ENCODE assay signal across 15 cellular contexts in the genomic region with DNA sequence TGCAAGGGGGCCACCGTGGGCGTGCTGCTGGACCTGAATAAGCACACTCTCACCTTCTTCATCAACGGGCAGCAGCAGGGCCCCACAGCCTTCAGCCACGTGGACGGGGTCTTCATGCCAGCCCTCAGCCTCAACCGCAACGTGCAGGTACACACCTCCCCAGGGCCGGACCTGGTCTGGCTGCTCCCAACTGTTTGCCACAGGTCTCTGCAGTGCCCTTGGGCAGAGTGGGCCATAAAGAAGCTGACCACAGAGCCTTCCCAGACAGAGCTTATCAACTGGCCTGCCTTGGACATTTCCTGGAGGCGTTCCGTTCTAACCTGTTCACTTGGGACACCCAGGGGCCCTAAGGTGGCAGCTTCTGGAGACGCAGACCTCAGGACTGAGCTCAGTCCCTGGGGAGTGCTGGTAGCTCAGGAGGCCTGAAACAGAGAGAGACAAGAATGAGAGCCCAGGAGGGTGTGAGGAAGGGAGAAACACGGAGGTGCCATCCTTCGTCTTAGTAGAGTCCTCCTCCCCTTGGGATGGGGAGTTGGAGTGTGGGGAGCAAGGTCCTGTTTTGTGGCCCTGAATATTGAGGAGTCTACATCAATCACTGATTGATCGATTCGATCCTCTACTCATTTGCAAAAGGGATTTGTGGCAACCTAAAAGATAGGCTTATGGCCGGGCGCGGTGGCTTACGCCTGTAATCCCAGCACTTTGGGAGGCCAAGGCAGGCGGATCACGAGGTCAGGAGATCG. TPM values are rescaled to one million over a fixed set of nuclear protein-coding genes. Genes with fewer than 3 reads are reported as not detected.
DNase-seq lines count a peak whose midpoint lies in the region; ATAC-seq and TF ChIP-seq lines count a peak whose summit lies in the region.
"Had no signal": no experiment of that assay in that cellular context is flagged by ENCODE, and none has a peak within 500 bp of the region (broad histone marks: within the 10 kb centered on the region; RNA-seq: fewer than 3 reads in every experiment).

No MANE protein-coding gene starts in this region.

- no peaks in the 10 kb centered on the region for H3K36me3 Mint-ChIP-seq in T-helper 17 cell (ENCODE audit: low read depth)
- no peaks in the 10 kb centered on the region for H3K36me3 Mint-ChIP-seq in activated T-helper 2 cell treated with anti-CD3 and anti-CD28 coated beads, Interferon-gamma antibody, Interleukin-2, Interleukin-4, amounts not matched to agents 10 μg/mL and 5 μg/mL and 100 μg/mL, durations not matched to agents 14 hours and 24 hours and 36 hours (ENCODE audit: low read depth)
- H3K36me3 Mint-ChIP-seq: CD8-positive, alpha-beta memory T cell had no signal

- DNase-seq in D341Med (ENCODE audit: low spot score) = peak; percentile 22
- no peak for DNase-seq in T-helper 17 cell
- DNase-seq in spleen = peak; percentile 70
- no peak for DNase-seq in MV-4-11 (lab: John Stamatoyannopoulos, UW)
- no peak for DNase-seq in NCI-H2107 (lab: John Stamatoyannopoulos, UW)
- no peak for DNase-seq in dorsolateral prefrontal cortex
- DNase-seq in activated T-helper 2 cell treated with anti-CD3 and anti-CD28 coated beads, Interferon-gamma antibody, Interleukin-2, Interleukin-4, amounts not matched to agents 10 μg/mL and 5 μg/mL and 100 μg/mL, durations not matched to agents 14 hours and 24 hours and 36 hours (ENCODE audit: low spot score) = no peak
- DNase-seq: BE2C; Caco-2; CD8-positive, alpha-beta memory T cell; DMS53; GF-D8 had no signal

- no peaks in the 10 kb centered on the region for H3K9me3 Mint-ChIP-seq in activated T-helper 2 cell treated with anti-CD3 and anti-CD28 coated beads, Interferon-gamma antibody, Interleukin-2, Interleukin-4, amounts not matched to agents 10 μg/mL and 5 μg/mL and 100 μg/mL, durations not matched to agents 14 hours and 24 hours and 36 hours
- H3K9me3 Mint-ChIP-seq: CD8-positive, alpha-beta memory T cell had no signal

- ATAC-seq in T-helper 17 cell = no peak
- ATAC-seq: HCT116 had no signal

- H3K27me3 Mint-ChIP-seq in T-helper 17 cell = peaks cover 27% of the 10 kb centered on the region
- peaks cover 3% of the 10 kb centered on the region for H3K27me3 Mint-ChIP-seq in activated T-helper 2 cell treated with anti-CD3 and anti-CD28 coated beads, Interferon-gamma antibody, Interleukin-2, Interleukin-4, amounts not matched to agents 10 μg/mL and 5 μg/mL and 100 μg/mL, durations not matched to agents 14 hours and 24 hours and 36 hours (ENCODE audit: low read depth)

- TF ChIP-seq CTCF in spleen (IDR thresholded peaks at IDR 0.05 in 8 of 11, conservative IDR thresholded peaks at IDR 0.05 in 3 of 11) (no peak), dorsolateral prefrontal cortex (IDR thresholded peaks at IDR 0.05 in 54 of 56, conservative IDR thresholded peaks at IDR 0.05 in 2 of 56; ENCODE audit: low read depth in 1 of 56, partially characterized antibody in 56 of 56) (no peak)

- H3K27ac ChIP-seq in spleen (no peak overlapping the region), dorsolateral prefrontal cortex (no peak overlapping the region)

- intact Hi-C loops in spleen (cut with DNase I; ENCODE audit: low total_unique reads) (no loop called here), dorsolateral prefrontal cortex (cut with DNase I) (loop anchor here (2.0 to 10.0 kb wide), 5 partner anchors 122 to 415 kb away; partner anchors contain the start of genes ARV1 (in 1 of the 2) and TTC13 (in 1 of the 2))
- intact Hi-C loops in activated T-helper 2 cell treated with anti-CD3 and anti-CD28 coated beads, Interferon-gamma antibody, Interleukin-2, Interleukin-4, amounts not matched to agents 10 μg/mL and 5 μg/mL and 100 μg/mL, durations not matched to agents 14 hours and 24 hours and 36 hours (cut with micrococcal nuclease) = loop anchor here (5.0 kb wide), 1 partner anchor 572 kb away; the partner anchor contains the start of gene COG2

- H3K27me3 ChIP-seq in spleen (replicated peaks in 1 of 7) (no peaks in the 10 kb centered on the region), dorsolateral prefrontal cortex (peaks cover 0 to 2% (median 0%) of the 10 kb centered on the region in 45 donors)
- H3K27me3 ChIP-seq: BE2C had no signal

- H3K9me3 ChIP-seq in T-helper 17 cell (ENCODE audit: control insufficient read depth, low read length, poor library complexity, severe bottlenecking) = no peaks in the 10 kb centered on the region
- no peaks in the 10 kb centered on the region for H3K9me3 ChIP-seq in spleen
- H3K9me3 ChIP-seq: BE2C, Caco-2 had no signal

- peak overlapping the region; percentile 3 for H3K27ac Mint-ChIP-seq in T-helper 17 cell
- no peak overlapping the region for H3K27ac Mint-ChIP-seq in activated T-helper 2 cell treated with anti-CD3 and anti-CD28 coated beads, Interferon-gamma antibody, Interleukin-2, Interleukin-4, amounts not matched to agents 10 μg/mL and 5 μg/mL and 100 μg/mL, durations not matched to agents 14 hours and 24 hours and 36 hours

- H3K36me3 ChIP-seq in spleen = no peaks in the 10 kb centered on the region
- H3K36me3 ChIP-seq: BE2C had no signal

- H3K4me1 ChIP-seq in spleen = peaks cover 9 to 32% (median 14%) of the 10 kb centered on the region in 6 donors
- H3K4me1 ChIP-seq: BE2C had no signal

- WGBS in spleen, 5 donors = 90 to 96% (median 94%) methylated on average over 20 to 22 of the region's 22 CpGs

- H3K4me3 Mint-ChIP-seq in T-helper 17 cell = no peak overlapping the region
- H3K4me3 Mint-ChIP-seq in activated T-helper 2 cell treated with anti-CD3 and anti-CD28 coated beads, Interferon-gamma antibody, Interleukin-2, Interleukin-4, amounts not matched to agents 10 μg/mL and 5 μg/mL and 100 μg/mL, durations not matched to agents 14 hours and 24 hours and 36 hours (ENCODE audit: low read depth) = no peak overlapping the region
- H3K4me3 Mint-ChIP-seq: CD8-positive, alpha-beta memory T cell had no signal

- H3K4me3 ChIP-seq in spleen = no peak overlapping the region
- no peak overlapping the region for H3K4me3 ChIP-seq in dorsolateral prefrontal cortex

- peaks cover 14% of the 10 kb centered on the region for H3K4me1 Mint-ChIP-seq in T-helper 17 cell
- peaks cover 11% of the 10 kb centered on the region for H3K4me1 Mint-ChIP-seq in activated T-helper 2 cell treated with anti-CD3 and anti-CD28 coated beads, Interferon-gamma antibody, Interleukin-2, Interleukin-4, amounts not matched to agents 10 μg/mL and 5 μg/mL and 100 μg/mL, durations not matched to agents 14 hours and 24 hours and 36 hours (ENCODE audit: low read depth)

- TF ChIP-seq POLR2A in spleen (IDR thresholded peaks at IDR 0.05) = no peak

RNA-seq across cellular contexts. Expression of gene GNPAT, which starts 27.0 kb away (rescaled TPM):
- total RNA-seq in T-helper 17 cell (10 to 100 TPM; 16.4 to 20.3 TPM), spleen (10 to 100 TPM; 27.9 to 42.6 (median 33.7) TPM), dorsolateral prefrontal cortex (10 to 100 TPM; 23.2 to 39.6 (median 30.0) TPM)
- polyA plus RNA-seq in spleen = 10 to 100 TPM; 27.7 to 42.9 (median 42.6) TPM
- 46.9 and 50.9 TPM in 2 replicates for total RNA-seq in activated T-helper 2 cell treated with anti-CD3 and anti-CD28 coated beads, Interferon-gamma antibody, Interleukin-2, Interleukin-4, amounts not matched to agents 10 μg/mL and 5 μg/mL and 100 μg/mL, durations not matched to agents 14 hours and 24 hours and 36 hours

RNA-seq across cellular contexts. Expression of gene TRIM67, which starts 52.1 kb away (rescaled TPM):
- total RNA-seq in T-helper 17 cell = not detected
- total RNA-seq in spleen = under 1 TPM in 1 of 7 donors, not detected in 6; 0.06 TPM
- polyA plus RNA-seq in spleen = under 1 TPM in 2 of 3 donors, not detected in 1; under 0.01 TPM
- 1 to 10 TPM in 115 of 120 experiments, under 1 TPM in 5; 0.78 to 3.4 (median 1.8) TPM for total RNA-seq in dorsolateral prefrontal cortex
- not detected in 2 replicates for total RNA-seq in activated T-helper 2 cell treated with anti-CD3 and anti-CD28 coated beads, Interferon-gamma antibody, Interleukin-2, Interleukin-4, amounts not matched to agents 10 μg/mL and 5 μg/mL and 100 μg/mL, durations not matched to agents 14 hours and 24 hours and 36 hours
- total RNA-seq: CD8-positive, alpha-beta memory T cell; H4; HT1080 had no signal
- polyA plus RNA-seq: CD8-positive, alpha-beta memory T cell had no signal

Comparison
In these comparisons a context has a peak if more than half of its experiments do, and no peak if none do; other contexts are left out.
1. DNase-seq: peak in D341Med (single experiment) and spleen (single experiment); none in T-helper 17 cell (0 of 3), MV-4-11 (single experiment), NCI-H2107 (single experiment), dorsolateral prefrontal cortex (0 of 10) and activated T-helper 2 cell treated with anti-CD3 and anti-CD28 coated beads, Interferon-gamma antibody, Interleukin-2, Interleukin-4, amounts not matched to agents 10 μg/mL and 5 μg/mL and 100 μg/mL, durations not matched to agents 14 hours and 24 hours and 36 hours (single experiment).